8 cellular contexts compared by ENCODE assay signal in genomic region chr17:82450357-82451106, GRCh38. TPM values are rescaled to one million over a fixed set of nuclear protein-coding genes. Genes with fewer than 3 reads are reported as not detected.
DNase-seq lines count a peak whose midpoint lies in the region; ATAC-seq and TF ChIP-seq lines count a peak whose summit lies in the region.

TSS of gene CYBC1 (minus strand) at chr17:82450752. CDS start at chr17:82449254, 1,498 bp downstream.

- H3K4me3 Mint-ChIP-seq in activated naive CD8-positive, alpha-beta T cell treated with anti-CD3 and anti-CD28 coated beads, Interleukin-2, amount 50 U/mL, for 24 hours: peak within 1 kb of the TSS; percentile 90

- H3K36me3 ChIP-seq in parathyroid adenoma (ENCODE audit: control insufficient read depth, insufficient read depth, low read length) (no peaks in the 10 kb centered on the region), thyroid gland (no peaks in the 10 kb centered on the region)

- H3K27ac ChIP-seq in parathyroid adenoma (peak within 1 kb of the TSS; percentile 83), thyroid gland (peak within 1 kb of the TSS; percentile 53 to 81 (median 71))

- no peaks in the 10 kb centered on the region for H3K9me3 Mint-ChIP-seq in activated naive CD8-positive, alpha-beta T cell treated with anti-CD3 and anti-CD28 coated beads, Interleukin-2, amount 50 U/mL, for 24 hours

- intact Hi-C loops in Right ventricle myocardium superior (cut with DNase I): no loop called here
- intact Hi-C loops in thyroid gland (cut with DNase I): no loop called here

- H3K79me2 ChIP-seq in parathyroid adenoma: no peaks in the 10 kb centered on the region

- H3K9me3 ChIP-seq in parathyroid adenoma (ENCODE audit: control insufficient read depth, low read length) (no peaks in the 10 kb centered on the region), thyroid gland (no peaks in the 10 kb centered on the region)

- peak within 1 kb of the TSS; percentile 95 for H2AFZ ChIP-seq in parathyroid adenoma

- H3K27me3 ChIP-seq in parathyroid adenoma (ENCODE audit: control insufficient read depth, insufficient read depth, low read length): no peaks in the 10 kb centered on the region
- no peaks in the 10 kb centered on the region for H3K27me3 ChIP-seq in thyroid gland

- H3K36me3 Mint-ChIP-seq in activated naive CD8-positive, alpha-beta T cell treated with anti-CD3 and anti-CD28 coated beads, Interleukin-2, amount 50 U/mL, for 24 hours (ENCODE audit: low read depth): peaks cover 19% of the 10 kb centered on the region

- POLR2A ChIA-PET in GM10248 (lab: Yijun Ruan, JAX): no interaction called here

- DNase-seq in GM10248 (ENCODE audit: extremely low spot score): peak; percentile 91
- DNase-seq in NCI-H1436 (lab: John Stamatoyannopoulos, UW): peak; percentile 96
- peak; percentile 92 for DNase-seq in T follicular helper cell (ENCODE audit: low read depth)
- DNase-seq in activated naive CD8-positive, alpha-beta T cell treated with anti-CD3 and anti-CD28 coated beads, Interleukin-2, amount 50 U/mL, for 24 hours: peak; percentile 98
- peak; percentile 95 for DNase-seq in Right ventricle myocardium superior
- DNase-seq in thyroid gland: peak; percentile 90 to 92

- no peak within 1 kb of the TSS for H3K9ac ChIP-seq in parathyroid adenoma

- ATAC-seq in HG02678 (IDR thresholded peaks at IDR 0.05; ENCODE audit: unreplicated experiment) (peak; percentile 65), Right ventricle myocardium superior (ENCODE audit: poor library complexity) (peak; percentile 98)
- ATAC-seq in activated naive CD8-positive, alpha-beta T cell treated with anti-CD3 and anti-CD28 coated beads, Interleukin-2, amount 50 U/mL, for 24 hours: peak; percentile 76

- TF ChIP-seq POLR2A in thyroid gland (IDR thresholded peaks at IDR 0.05): peak in 1 of 2 donors; percentile 74

- WGBS in thyroid gland, 2 donors: 0 to 1% methylated on average over 43 to 50 of the region's 91 CpGs

- H3K4me1 Mint-ChIP-seq in activated naive CD8-positive, alpha-beta T cell treated with anti-CD3 and anti-CD28 coated beads, Interleukin-2, amount 50 U/mL, for 24 hours: peaks cover 43% of the 10 kb centered on the region

- H3K4me1 ChIP-seq in parathyroid adenoma: peaks cover 4% of the 10 kb centered on the region
- peaks cover 17 to 42% of the 10 kb centered on the region in 2 donors for H3K4me1 ChIP-seq in thyroid gland

- H3K4me3 ChIP-seq in parathyroid adenoma (ENCODE audit: low read depth, low read length) (peak within 1 kb of the TSS; percentile 80), thyroid gland (replicated peaks in 1 of 3) (peak within 1 kb of the TSS; percentile 72 to 93 (median 87))

- peak within 1 kb of the TSS; percentile 86 for H3K4me2 ChIP-seq in parathyroid adenoma (ENCODE audit: low read length)

- peak within 1 kb of the TSS; percentile 98 for H3K27ac Mint-ChIP-seq in activated naive CD8-positive, alpha-beta T cell treated with anti-CD3 and anti-CD28 coated beads, Interleukin-2, amount 50 U/mL, for 24 hours

- CTCF ChIA-PET in GM10248 (lab: Yijun Ruan, JAX): no interaction called here

- TF ChIP-seq CTCF in GM10248 (IDR thresholded peaks at IDR 0.05; ENCODE audit: control extremely low read depth, extremely low read depth, low read depth, missing control alignments) (no peak), parathyroid adenoma (IDR thresholded peaks at IDR 0.05) (no peak), thyroid gland (IDR thresholded peaks at IDR 0.05) (peak in 1 of 6 experiments; percentile 15)

- H3K27me3 Mint-ChIP-seq in activated naive CD8-positive, alpha-beta T cell treated with anti-CD3 and anti-CD28 coated beads, Interleukin-2, amount 50 U/mL, for 24 hours: no peaks in the 10 kb centered on the region

RNA-seq across cellular contexts. Expression of gene CYBC1, which starts in this region (rescaled TPM):
- total RNA-seq in Right ventricle myocardium superior (26.6 TPM), thyroid gland (10 to 100 TPM; 51.2 to 66.6 (median 53.6) TPM)

Comparison
In these comparisons a context has a peak if more than half of its experiments do, and no peak if none do; other contexts are left out.
1. Peak in every context shown above with its lines: DNase-seq, ATAC-seq, H3K4me3 ChIP-seq and H3K27ac ChIP-seq.